ENCODE assay signal across 21 cellular contexts in genomic region chr16:50826797-50827316, GRCh38.
DNase-seq lines count a peak whose midpoint lies in the region; ATAC-seq, FAIRE-seq and TF ChIP-seq lines count a peak whose summit lies in the region.
"Had no signal": no experiment of that assay in that cellular context is flagged by ENCODE, and none has a peak within 500 bp of the region (broad histone marks: within the 10 kb centered on the region; RNA-seq: fewer than 3 reads in every experiment).

No MANE protein-coding gene starts in this region.

- H3K36me3 ChIP-seq in K562 (ENCODE audit: control insufficient read depth, insufficient read depth, low read length): no peaks in the 10 kb centered on the region
- H3K36me3 ChIP-seq: BLaER1 treated with 17β-estradiol and CSF1 and Interleukin-3, amounts not matched to agents 10 nM and 100 nM had no signal

- H3K79me2 ChIP-seq in K562 (ENCODE audit: control insufficient read depth, insufficient read depth, low read length): no peaks in the 10 kb centered on the region

- peaks cover 5 to 7% of the 10 kb centered on the region in 2 experiments; a peak in 3 of 5 replicates for H3K27me3 ChIP-seq in K562 (ENCODE audit: control insufficient read depth in 2 of 2, insufficient read depth in 2 of 2, low read length in 2 of 2)
- H3K27me3 ChIP-seq: BLaER1 treated with 17β-estradiol and CSF1 and Interleukin-3, amounts not matched to agents 10 nM and 100 nM had no signal

- H3K27ac ChIP-seq in K562 (ENCODE audit: extremely low read depth, low read depth, low read length): no peak overlapping the region
- H3K27ac ChIP-seq: 22Rv1; A549; BLaER1 treated with 17β-estradiol and CSF1 and Interleukin-3, amounts not matched to agents 10 nM and 100 nM; C4-2B had no signal

- POLR2A ChIA-PET in K562 (lab: Yijun Ruan, JAX): no interaction called here

- WGBS in K562 (ENCODE audit: insufficient coverage, low coverage, missing lambda C conversion rate): 0% methylated on average over 3 of the region's 3 CpGs

- ATAC-seq in K562 (no peak), HG03280 (IDR thresholded peaks at IDR 0.05; ENCODE audit: unreplicated experiment) (no peak)
- ATAC-seq: A549; CD8-positive, alpha-beta T cell had no signal

- no peak overlapping the region for H2AFZ ChIP-seq in K562 (ENCODE audit: low read depth, low read length)

- no peaks in the 10 kb centered on the region for H3K9me3 ChIP-seq in K562 (replicated peaks; ENCODE audit: control insufficient read depth, insufficient read depth, low read depth, low read length)
- H3K9me3 ChIP-seq: A549, Caco-2 had no signal

- CTCF ChIA-PET in K562 (lab: Yijun Ruan, JAX; ENCODE audit: low intra/inter-chr PET ratio): no interaction called here

- peak; percentile 52 for FAIRE-seq in K562 (lab: Jason Lieb, UNC)
- FAIRE-seq: A549, D721Med, G401.6, GM12891, GM19239 had no signal

- H3K9me1 ChIP-seq in K562 (ENCODE audit: control insufficient read depth, insufficient read depth, low read length): no peaks in the 10 kb centered on the region

- no peak overlapping the region for H3K4me2 ChIP-seq in K562 (ENCODE audit: insufficient read depth, low read length)
- H3K4me2 ChIP-seq: A549; BLaER1 treated with 17β-estradiol and CSF1 and Interleukin-3, amounts not matched to agents 10 nM and 100 nM had no signal

- H3K9ac ChIP-seq in K562 (ENCODE audit: insufficient read depth in 1 of 2, low read depth in 2 of 2, low read length in 2 of 2): no peak overlapping the region
- H3K9ac ChIP-seq: BLaER1 treated with 17β-estradiol and CSF1 and Interleukin-3, amounts not matched to agents 10 nM and 100 nM had no signal

- no peaks in the 10 kb centered on the region for H4K20me1 ChIP-seq in K562 (replicated peaks; ENCODE audit: control insufficient read depth, insufficient read depth, low read length)
- H4K20me1 ChIP-seq: BLaER1 treated with 17β-estradiol and CSF1 and Interleukin-3, amounts not matched to agents 10 nM and 100 nM had no signal

- DNase-seq in activated CD8-positive, alpha-beta memory T cell treated with anti-CD3 and anti-CD28 coated beads for 24 hours: peak; percentile 3
- DNase-seq in activated CD8-positive, alpha-beta memory T cell treated with anti-CD3 and anti-CD28 coated beads, Interleukin-2, amount 50 U/mL, for 48 hours: no peak
- peak; percentile 30 for DNase-seq in NCI-H82 (lab: John Stamatoyannopoulos, UW)
- no peak for DNase-seq in K562 (ENCODE audit: extremely low read depth in 1 of 4, low spot score in 3 of 4)
- DNase-seq in activated naive CD4-positive, alpha-beta T cell (lab: John Stamatoyannopoulos, UW): no peak
- DNase-seq: AML-193; Caco-2; Calu3; CD4-positive, alpha-beta T cell; CD8-positive, alpha-beta T cell; DMS79 treated with DMSO at 0.1 percent for 48 hours; GF-D8 had no signal

- no peaks in the 10 kb centered on the region for H3K4me1 ChIP-seq in K562 (replicated peaks in 1 of 2; ENCODE audit: control insufficient read depth in 2 of 2, insufficient read depth in 2 of 2, low read length in 2 of 2)
- H3K4me1 ChIP-seq: A549, Caco-2 had no signal

- BruUV-seq in K562 (replicated peaks; lab: Mats Ljungman, UMichigan): no TSS peak

- no peak for TF ChIP-seq CTCF in K562 (IDR thresholded peaks at IDR 0.05 in 2 of 3, conservative IDR thresholded peaks at IDR 0.05 in 1 of 3; ENCODE audit: insufficient read depth in 2 of 3, low read depth in 1 of 3, low read length in 3 of 3)

- intact Hi-C loops in K562 (cut with micrococcal nuclease): no loop called here

- TF ChIP-seq RAD21 in K562 (CRISPR knock-in tag; conservative IDR thresholded peaks at IDR 0.05 in 1 of 2, IDR thresholded peaks at IDR 0.05 in 1 of 2): no peak

- in situ Hi-C loops in K562 (cut with MboI): no loop called here

- TF ChIP-seq POLR2A in K562 (conservative IDR thresholded peaks at IDR 0.05): no peak

- no peak overlapping the region for H3K4me3 ChIP-seq in K562
- H3K4me3 ChIP-seq: A549; BLaER1 treated with 17β-estradiol and CSF1 and Interleukin-3, amounts not matched to agents 10 nM and 100 nM had no signal

- no peak for TF ChIP-seq EP300 in K562 (IDR thresholded peaks at IDR 0.05; ENCODE audit: low read length)

TF ChIP-seq in K562, 482 proteins besides CTCF, POLR2A, EP300 and RAD21:
- no peak for TF ChIP-seq RHOXF2B (CRISPR knock-in tag; conservative IDR thresholded peaks at IDR 0.05)
- no peak for TF ChIP-seq FOXM1 (IDR thresholded peaks at IDR 0.05; ENCODE audit: low read depth)
- no peak for TF ChIP-seq FOXM1 (CRISPR knock-in tag; IDR thresholded peaks at IDR 0.05; ENCODE audit: low read depth)
- no peak for TF ChIP-seq ZFP30 (CRISPR knock-in tag; IDR thresholded peaks at IDR 0.05; ENCODE audit: borderline replicate concordance)
- no peak for TF ChIP-seq ZNF780A (CRISPR knock-in tag; IDR thresholded peaks at IDR 0.05)
- TF ChIP-seq ETS1 (conservative IDR thresholded peaks at IDR 0.05; ENCODE audit: control insufficient read depth, low read depth, low read length): no peak
- TF ChIP-seq HDAC6 (IDR thresholded peaks at IDR 0.05; ENCODE audit: low read depth, low read length): no peak
- no peak for TF ChIP-seq SAP30 (IDR thresholded peaks at IDR 0.05; ENCODE audit: borderline replicate concordance, insufficient read depth, low read depth, low read length, poor library complexity, severe bottlenecking)
- no peak for TF ChIP-seq BCLAF1 (IDR thresholded peaks at IDR 0.05; ENCODE audit: borderline replicate concordance in 1 of 2, control insufficient read depth in 1 of 2, low read depth in 2 of 2, low read length in 1 of 2)
- TF ChIP-seq CBX3 (IDR thresholded peaks at IDR 0.05; ENCODE audit: borderline replicate concordance in 1 of 2, low read length in 2 of 2): no peak
- TF ChIP-seq KHSRP (IDR thresholded peaks at IDR 0.05): no peak
- TF ChIP-seq ID3 (CRISPR knock-in tag; IDR thresholded peaks at IDR 0.05): no peak
- no peak for TF ChIP-seq ID3 (tag; IDR thresholded peaks at IDR 0.05)
- TF ChIP-seq ZNF76 (CRISPR knock-in tag; IDR thresholded peaks at IDR 0.05; ENCODE audit: borderline replicate concordance): no peak
- no peak for TF ChIP-seq ZNF778 (CRISPR knock-in tag; IDR thresholded peaks at IDR 0.05)
- no peak for TF ChIP-seq PPARD (CRISPR knock-in tag; IDR thresholded peaks at IDR 0.05)
- TF ChIP-seq ZNF121 (CRISPR knock-in tag; conservative IDR thresholded peaks at IDR 0.05): no peak
- no peak for TF ChIP-seq ZNF277 (CRISPR knock-in tag; IDR thresholded peaks at IDR 0.05; ENCODE audit: borderline replicate concordance)

Comparison
In these comparisons a context has a peak if more than half of its experiments do, and no peak if none do; other contexts are left out.
1. DNase-seq: peak in activated CD8-positive, alpha-beta memory T cell treated with anti-CD3 and anti-CD28 coated beads for 24 hours (single experiment) and NCI-H82 (single experiment); none in activated CD8-positive, alpha-beta memory T cell treated with anti-CD3 and anti-CD28 coated beads, Interleukin-2, amount 50 U/mL, for 48 hours (single experiment), K562 (0 of 4) and activated naive CD4-positive, alpha-beta T cell (0 of 4).